Comparison of ENCODE assay signal across 1 cellular context in genomic region chr11:122305426-122305825, GRCh38.
TF ChIP-seq lines count a peak whose summit lies in the region.

No MANE protein-coding gene starts in this region.

TF ChIP-seq in GM23338, 12 proteins besides CTCF, POLR2A, EP300 and RAD21 (continued from another document):
- TF ChIP-seq ZNF462 (CRISPR knock-in tag; IDR thresholded peaks at IDR 0.05) (no peak), NANOG (IDR thresholded peaks at IDR 0.05; ENCODE audit: borderline replicate concordance) (no peak), STAT1 (IDR thresholded peaks at IDR 0.05; ENCODE audit: unreplicated experiment) (no peak), POLR2AphosphoS5 (IDR thresholded peaks at IDR 0.05; ENCODE audit: low read depth) (no peak), REST (IDR thresholded peaks at IDR 0.05; ENCODE audit: unreplicated experiment) (no peak), EZH2 (IDR thresholded peaks at IDR 0.05; ENCODE audit: low read depth, unreplicated experiment) (no peak)
TF ChIP-seq in GM23338: peak in this region for 0.
